In the genomic region with DNA sequence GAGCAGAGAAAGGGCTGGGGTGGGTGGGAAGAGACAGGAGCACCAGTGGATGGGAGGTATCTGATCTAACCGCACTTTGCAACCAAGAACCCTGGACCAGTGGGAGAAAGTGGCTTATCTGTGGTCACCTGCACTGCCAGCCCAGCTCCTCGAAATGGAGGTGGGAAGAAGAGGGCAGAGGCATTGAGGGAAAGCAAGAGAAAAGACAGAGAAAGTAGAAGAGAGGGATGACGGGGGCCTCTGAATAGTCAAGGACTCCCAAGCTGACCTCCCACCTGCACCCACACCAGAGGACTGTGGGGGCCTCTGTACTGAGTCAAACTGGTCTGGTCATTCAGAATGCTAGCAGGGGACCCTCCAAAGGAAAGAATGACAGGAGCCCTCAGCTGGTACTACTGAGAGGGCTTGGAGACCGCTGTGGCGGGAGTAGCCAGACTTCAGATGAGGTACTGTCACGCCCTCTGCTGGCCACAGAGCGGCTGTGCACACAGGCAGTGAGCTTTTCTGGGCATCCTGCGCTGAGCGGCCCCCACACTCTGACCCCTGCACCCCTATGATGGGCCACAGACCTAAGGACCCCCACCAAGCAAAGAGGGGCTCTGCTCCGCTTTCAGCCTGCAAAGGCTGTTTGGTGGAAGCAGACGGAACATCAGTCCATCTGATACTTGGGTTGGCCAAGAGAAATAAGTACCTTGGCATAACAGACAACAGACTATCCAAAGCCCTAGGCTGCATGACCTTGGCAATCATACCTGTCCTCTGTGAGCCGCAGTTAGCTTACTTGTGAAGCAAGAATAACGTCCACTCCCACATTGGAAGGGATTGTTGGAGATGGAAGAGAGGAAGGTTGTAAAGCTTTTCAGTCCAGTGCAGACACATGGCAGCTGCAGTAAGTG, we compare ENCODE assay signal across 8 cellular contexts.
A peak's percentile ranks its signal among the peaks of the same experiment; 100 is the strongest.
DNase-seq lines count a peak whose midpoint lies in the region; ATAC-seq and TF ChIP-seq lines count a peak whose summit lies in the region.

No MANE protein-coding gene starts in this region.

- intact Hi-C loops in activated CD4-positive, alpha-beta T cell treated with anti-CD3 and anti-CD28 coated beads for 36 hours (cut with DNase I, micrococcal nuclease), result loop anchor here (1.0 to 10.0 kb wide), 7 partner anchors 125 to 400 kb away; no protein-coding TSS in a partner anchor

- no peak overlapping the region for H3K27ac Mint-ChIP-seq in activated CD4-positive, alpha-beta T cell treated with anti-CD3 and anti-CD28 coated beads for 36 hours

- CTCF ChIA-PET in activated CD4-positive, alpha-beta T cell treated with anti-CD3 and anti-CD28 coated beads for 36 hours (lab: Charles Lee), result interaction anchor here (0.6 to 4.7 kb wide), 37 partner anchors 8 to 423 kb away, joined by 3 to 59 read pairs (median 4); a partner anchor contains a TSS

- DNase-seq in A172 (ENCODE audit: low spot score), result peak; percentile 63
- DNase-seq in NCI-H2107 (lab: John Stamatoyannopoulos, UW), result peak; percentile 11
- DNase-seq in activated CD4-positive, alpha-beta T cell treated with anti-CD3 and anti-CD28 coated beads for 36 hours, result peak; percentile 82
- DNase-seq in choroid plexus epithelial cell (ENCODE audit: low read depth), result peak; percentile 80
- DNase-seq in left lobe of liver (ENCODE audit: low spot score), result peak; percentile 75
- DNase-seq in stimulated activated CD4-positive, alpha-beta T cell treated with anti-CD3 and anti-CD28 coated beads, Interleukin-4, amount 100 ng/mL, for 24 hours, result peak; percentile 54

- POLR2A ChIA-PET in activated CD4-positive, alpha-beta T cell treated with anti-CD3 and anti-CD28 coated beads for 36 hours (lab: Charles Lee), result no interaction called here

- H3K4me3 ChIP-seq in choroid plexus epithelial cell (ENCODE audit: low read depth, low read length), result no peak overlapping the region

- H3K27me3 Mint-ChIP-seq in activated CD4-positive, alpha-beta T cell treated with anti-CD3 and anti-CD28 coated beads for 36 hours, result peaks cover 6% of the 10 kb centered on the region

- no peaks in the 10 kb centered on the region for H3K4me1 Mint-ChIP-seq in activated CD4-positive, alpha-beta T cell treated with anti-CD3 and anti-CD28 coated beads for 36 hours

- no peaks in the 10 kb centered on the region for H3K9me3 Mint-ChIP-seq in activated CD4-positive, alpha-beta T cell treated with anti-CD3 and anti-CD28 coated beads for 36 hours (ENCODE audit: low read depth)

- ATAC-seq in GM18861 (IDR thresholded peaks at IDR 0.05; ENCODE audit: unreplicated experiment) (peak; percentile 56), left lobe of liver (peak; percentile 96), HG03108 (IDR thresholded peaks at IDR 0.05; ENCODE audit: unreplicated experiment) (no peak)
- ATAC-seq in activated CD4-positive, alpha-beta T cell treated with anti-CD3 and anti-CD28 coated beads for 36 hours, result peak; percentile 83

- no peaks in the 10 kb centered on the region for H3K36me3 Mint-ChIP-seq in activated CD4-positive, alpha-beta T cell treated with anti-CD3 and anti-CD28 coated beads for 36 hours (ENCODE audit: low read depth)

- no peak overlapping the region for H3K4me3 Mint-ChIP-seq in activated CD4-positive, alpha-beta T cell treated with anti-CD3 and anti-CD28 coated beads for 36 hours

- TF ChIP-seq CTCF in choroid plexus epithelial cell (conservative IDR thresholded peaks at IDR 0.05; ENCODE audit: low read depth, low read length), result peak; percentile 96

Comparison
In these comparisons a context has a peak if more than half of its experiments do, and no peak if none do; other contexts are left out.
1. DNase-seq: peak in every context shown above with its lines; median percentile 82 in activated CD4-positive, alpha-beta T cell treated with anti-CD3 and anti-CD28 coated beads for 36 hours; 80 in choroid plexus epithelial cell; 75 in left lobe of liver; 63 in A172; 54 in stimulated activated CD4-positive, alpha-beta T cell treated with anti-CD3 and anti-CD28 coated beads, Interleukin-4, amount 100 ng/mL, for 24 hours; 11 in NCI-H2107.